10 cellular contexts compared by ENCODE assay signal in the genomic region with DNA sequence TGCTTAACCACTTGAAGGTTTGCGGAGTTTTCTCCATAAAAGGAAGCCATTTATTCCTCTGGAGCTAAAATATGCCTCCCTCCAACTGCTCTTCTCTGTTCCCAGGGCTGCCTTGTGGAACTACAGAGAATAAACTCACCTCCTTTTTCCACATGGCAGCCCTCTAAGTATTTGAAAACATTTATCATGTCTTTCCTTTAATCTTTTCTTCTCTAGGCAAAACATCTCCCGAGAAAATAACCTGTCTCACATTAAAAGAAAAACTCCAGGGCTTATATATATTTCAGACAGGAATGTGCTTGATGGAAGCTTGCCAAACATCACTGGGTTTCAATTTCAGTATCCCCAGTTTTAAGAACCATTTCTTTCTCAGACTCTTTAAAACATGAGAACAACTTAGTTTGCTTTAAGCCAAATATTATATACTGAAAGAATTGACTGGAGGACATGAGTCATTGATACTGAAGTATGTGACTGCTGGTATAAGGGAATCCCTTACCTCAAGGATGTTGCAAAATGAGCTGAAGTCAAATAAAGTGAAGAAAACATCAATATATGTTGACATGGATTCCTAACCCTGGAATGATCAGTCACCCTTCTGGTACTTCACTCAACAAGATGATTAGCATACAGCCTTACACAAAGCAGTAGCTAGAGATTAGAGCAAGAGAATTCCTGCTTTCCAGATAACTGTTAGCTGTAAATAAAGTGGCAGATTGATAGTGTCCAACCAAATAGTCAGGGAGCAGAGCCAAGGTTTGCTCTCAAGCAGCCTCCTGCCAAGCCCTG.
DNase-seq lines count a peak whose midpoint lies in the region; ATAC-seq and TF ChIP-seq lines count a peak whose summit lies in the region.
"Had no signal": no experiment of that assay in that cellular context is flagged by ENCODE, and none has a peak within 500 bp of the region (broad histone marks: within the 10 kb centered on the region; RNA-seq: fewer than 3 reads in every experiment).

No MANE protein-coding gene starts in this region.

- WGBS in prostate gland: 67% methylated on average over 2 of the region's 2 CpGs
- no CpG with 5 or more reads among the region's 2 CpGs for WGBS in neuronal stem cell (ENCODE audit: extremely low coverage in 2 of 2, insufficient read length in 2 of 2, insufficient replicate concordance in 1 of 2), 2 donors

- H3K9me3 ChIP-seq in prostate gland: no peaks in the 10 kb centered on the region
- H3K9me3 ChIP-seq in neuronal stem cell (replicated peaks in 1 of 2; ENCODE audit: control insufficient read depth in 2 of 2, insufficient read depth in 1 of 2, low read depth in 1 of 2, low read length in 2 of 2): peaks cover 0 to 6% of the 10 kb centered on the region in 2 donors

- H2BK120ac ChIP-seq in neuronal stem cell (ENCODE audit: low read depth, low read length): no peak overlapping the region

- no peak overlapping the region for H3K4me2 ChIP-seq in neuronal stem cell (ENCODE audit: insufficient read depth, low read length, poor library complexity, severe bottlenecking)

- no peaks in the 10 kb centered on the region; the same call in 1 of the 2 replicates for H3K9me3 Mint-ChIP-seq in HFFc6
- H3K9me3 Mint-ChIP-seq in activated T-helper 2 cell treated with anti-CD3 and anti-CD28 coated beads, Interferon-gamma antibody, Interleukin-2, Interleukin-4, amounts not matched to agents 10 μg/mL and 5 μg/mL and 100 μg/mL, durations not matched to agents 14 hours and 24 hours and 36 hours: peaks cover 11% of the 10 kb centered on the region

- H3K27me3 ChIP-seq in prostate gland (replicated peaks; ENCODE audit: insufficient read depth): no peaks in the 10 kb centered on the region
- no peaks in the 10 kb centered on the region for H3K27me3 ChIP-seq in neuronal stem cell (ENCODE audit: control insufficient read depth in 3 of 3, insufficient read depth in 3 of 3, low read depth in 1 of 3, low read length in 3 of 3)

- no peak for TF ChIP-seq POLR2A in prostate gland (IDR thresholded peaks at IDR 0.05)

- H4K91ac ChIP-seq in neuronal stem cell (ENCODE audit: low read depth, low read length, poor library complexity): no peak overlapping the region

- H3K36me3 Mint-ChIP-seq in HFFc6 (ENCODE audit: low read depth): no peaks in the 10 kb centered on the region
- peaks cover 12% of the 10 kb centered on the region for H3K36me3 Mint-ChIP-seq in activated T-helper 2 cell treated with anti-CD3 and anti-CD28 coated beads, Interferon-gamma antibody, Interleukin-2, Interleukin-4, amounts not matched to agents 10 μg/mL and 5 μg/mL and 100 μg/mL, durations not matched to agents 14 hours and 24 hours and 36 hours (ENCODE audit: low read depth)
- H3K36me3 Mint-ChIP-seq: activated naive CD4-positive, alpha-beta T cell treated with anti-CD3 and anti-CD28 coated beads, Interleukin-2, amount 10 ng/mL, durations not matched to agents 7 days and 5 days had no signal

- no peak overlapping the region for H3K18ac ChIP-seq in neuronal stem cell (ENCODE audit: low read length)

- no peak overlapping the region for H3K9ac ChIP-seq in neuronal stem cell (ENCODE audit: low read depth, low read length, poor library complexity)

- peak; percentile 62 for DNase-seq in HFFc6
- no peak for DNase-seq in activated T-helper 2 cell treated with anti-CD3 and anti-CD28 coated beads, Interferon-gamma antibody, Interleukin-2, Interleukin-4, amounts not matched to agents 10 μg/mL and 5 μg/mL and 100 μg/mL, durations not matched to agents 14 hours and 24 hours and 36 hours (ENCODE audit: low spot score)
- DNase-seq in foreskin fibroblast: peak; percentile 83 to 86
- peak; percentile 91 for DNase-seq in skeletal muscle cell (ENCODE audit: low read depth)
- DNase-seq in prostate gland (ENCODE audit: low spot score): no peak
- DNase-seq in neuronal stem cell (ENCODE audit: low spot score): no peak
- no peak for DNase-seq in DMS153 (lab: John Stamatoyannopoulos, UW)
- DNase-seq: activated naive CD4-positive, alpha-beta T cell treated with anti-CD3 and anti-CD28 coated beads, Interleukin-2, amount 10 ng/mL, durations not matched to agents 7 days and 5 days had no signal

- peaks cover 7% of the 10 kb centered on the region for H3K27me3 Mint-ChIP-seq in HFFc6 (ENCODE audit: insufficient read depth)
- peaks cover 6% of the 10 kb centered on the region for H3K27me3 Mint-ChIP-seq in activated T-helper 2 cell treated with anti-CD3 and anti-CD28 coated beads, Interferon-gamma antibody, Interleukin-2, Interleukin-4, amounts not matched to agents 10 μg/mL and 5 μg/mL and 100 μg/mL, durations not matched to agents 14 hours and 24 hours and 36 hours (ENCODE audit: low read depth)

- H3K79me1 ChIP-seq in neuronal stem cell (ENCODE audit: low read depth, low read length): peaks cover under 1% of the 10 kb centered on the region

- H3K36me3 ChIP-seq in prostate gland (no peaks in the 10 kb centered on the region), neuronal stem cell (replicated peaks in 1 of 2; ENCODE audit: control insufficient read depth in 2 of 2, insufficient read depth in 2 of 2, low read length in 2 of 2) (peaks cover 0 to 3% of the 10 kb centered on the region in 2 donors)

- H3K4me1 Mint-ChIP-seq in HFFc6 (ENCODE audit: low read depth): peaks cover 10% of the 10 kb centered on the region
- peaks cover 2% of the 10 kb centered on the region for H3K4me1 Mint-ChIP-seq in activated T-helper 2 cell treated with anti-CD3 and anti-CD28 coated beads, Interferon-gamma antibody, Interleukin-2, Interleukin-4, amounts not matched to agents 10 μg/mL and 5 μg/mL and 100 μg/mL, durations not matched to agents 14 hours and 24 hours and 36 hours (ENCODE audit: low read depth)
- H3K4me1 Mint-ChIP-seq: activated naive CD4-positive, alpha-beta T cell treated with anti-CD3 and anti-CD28 coated beads, Interleukin-2, amount 10 ng/mL, durations not matched to agents 7 days and 5 days had no signal

- intact Hi-C loops in activated T-helper 2 cell treated with anti-CD3 and anti-CD28 coated beads, Interferon-gamma antibody, Interleukin-2, Interleukin-4, amounts not matched to agents 10 μg/mL and 5 μg/mL and 100 μg/mL, durations not matched to agents 14 hours and 24 hours and 36 hours (cut with micrococcal nuclease): no loop called here
- intact Hi-C loops in prostate gland (cut with DNase I): no loop called here

- H3K4me3 ChIP-seq in foreskin fibroblast (ENCODE audit: low read depth in 1 of 2, low read length in 2 of 2) (no peak overlapping the region), skeletal muscle cell (ENCODE audit: low read depth, low read length) (no peak overlapping the region), prostate gland (no peak overlapping the region), neuronal stem cell (ENCODE audit: low read length in 2 of 2) (no peak overlapping the region)

- H2BK15ac ChIP-seq in neuronal stem cell (ENCODE audit: low read length): no peak overlapping the region

- H3K23ac ChIP-seq in neuronal stem cell (ENCODE audit: low read depth, low read length, poor library complexity): no peak overlapping the region

- no peak overlapping the region for H2BK12ac ChIP-seq in neuronal stem cell (ENCODE audit: low read length)

- H3K4me3 Mint-ChIP-seq in HFFc6: no peak overlapping the region
- H3K4me3 Mint-ChIP-seq in activated T-helper 2 cell treated with anti-CD3 and anti-CD28 coated beads, Interferon-gamma antibody, Interleukin-2, Interleukin-4, amounts not matched to agents 10 μg/mL and 5 μg/mL and 100 μg/mL, durations not matched to agents 14 hours and 24 hours and 36 hours (ENCODE audit: low read depth): no peak overlapping the region
- H3K4me3 Mint-ChIP-seq: activated naive CD4-positive, alpha-beta T cell treated with anti-CD3 and anti-CD28 coated beads, Interleukin-2, amount 10 ng/mL, durations not matched to agents 7 days and 5 days had no signal

- ATAC-seq in GM18858 (IDR thresholded peaks at IDR 0.05; ENCODE audit: unreplicated experiment): no peak
- ATAC-seq: esophagus mucosa had no signal

- H3K14ac ChIP-seq in neuronal stem cell (ENCODE audit: low read length): no peak overlapping the region

- TF ChIP-seq CTCF in HFFc6 (IDR thresholded peaks at IDR 0.05) (no peak), foreskin fibroblast (IDR thresholded peaks at IDR 0.05; ENCODE audit: low read depth, low read length) (no peak), prostate gland (IDR thresholded peaks at IDR 0.05) (no peak)

- no peak overlapping the region for H2BK5ac ChIP-seq in neuronal stem cell (ENCODE audit: low read length)

- H3K27ac Mint-ChIP-seq in HFFc6: no peak overlapping the region
- peak overlapping the region; percentile 40 for H3K27ac Mint-ChIP-seq in activated T-helper 2 cell treated with anti-CD3 and anti-CD28 coated beads, Interferon-gamma antibody, Interleukin-2, Interleukin-4, amounts not matched to agents 10 μg/mL and 5 μg/mL and 100 μg/mL, durations not matched to agents 14 hours and 24 hours and 36 hours
- H3K27ac Mint-ChIP-seq: activated naive CD4-positive, alpha-beta T cell treated with anti-CD3 and anti-CD28 coated beads, Interleukin-2, amount 10 ng/mL, durations not matched to agents 7 days and 5 days had no signal

- no peak overlapping the region for H2AK5ac ChIP-seq in neuronal stem cell (ENCODE audit: low read depth, low read length)

- H3K27ac ChIP-seq in prostate gland (no peak overlapping the region), neuronal stem cell (replicated peaks; ENCODE audit: low read length) (no peak overlapping the region)

- no peak overlapping the region for H4K8ac ChIP-seq in neuronal stem cell (ENCODE audit: low read depth, low read length)

- H3K4ac ChIP-seq in neuronal stem cell (ENCODE audit: low read length): no peak overlapping the region

- H3K4me1 ChIP-seq in prostate gland (replicated peaks): no peaks in the 10 kb centered on the region
- peaks cover 0 to 3% of the 10 kb centered on the region in 2 donors for H3K4me1 ChIP-seq in neuronal stem cell (ENCODE audit: control insufficient read depth in 2 of 2, insufficient read depth in 1 of 2, low read depth in 1 of 2, low read length in 2 of 2)

- no peak overlapping the region for H2AFZ ChIP-seq in neuronal stem cell (ENCODE audit: low read length)

Comparison
In these comparisons a context has a peak if more than half of its experiments do, and no peak if none do; other contexts are left out.
1. DNase-seq: peak in HFFc6 (single experiment), foreskin fibroblast (2 of 2) and skeletal muscle cell (single experiment); none in activated T-helper 2 cell treated with anti-CD3 and anti-CD28 coated beads, Interferon-gamma antibody, Interleukin-2, Interleukin-4, amounts not matched to agents 10 μg/mL and 5 μg/mL and 100 μg/mL, durations not matched to agents 14 hours and 24 hours and 36 hours (single experiment), prostate gland (single experiment), neuronal stem cell (single experiment) and DMS153 (single experiment).